2 cellular contexts compared by ENCODE assay signal in genomic region chr4:77052352-77052751, GRCh38.
TF ChIP-seq lines count a peak whose summit lies in the region.

No MANE protein-coding gene starts in this region.

TF ChIP-seq in GM23338, 12 proteins besides CTCF, POLR2A, EP300 and RAD21 (continued from another document):
- TF ChIP-seq, protein P1, sequence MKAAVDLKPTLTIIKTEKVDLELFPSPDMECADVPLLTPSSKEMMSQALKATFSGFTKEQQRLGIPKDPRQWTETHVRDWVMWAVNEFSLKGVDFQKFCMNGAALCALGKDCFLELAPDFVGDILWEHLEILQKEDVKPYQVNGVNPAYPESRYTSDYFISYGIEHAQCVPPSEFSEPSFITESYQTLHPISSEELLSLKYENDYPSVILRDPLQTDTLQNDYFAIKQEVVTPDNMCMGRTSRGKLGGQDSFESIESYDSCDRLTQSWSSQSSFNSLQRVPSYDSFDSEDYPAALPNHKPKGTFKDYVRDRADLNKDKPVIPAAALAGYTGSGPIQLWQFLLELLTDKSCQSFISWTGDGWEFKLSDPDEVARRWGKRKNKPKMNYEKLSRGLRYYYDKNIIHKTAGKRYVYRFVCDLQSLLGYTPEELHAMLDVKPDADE (IDR thresholded peaks at IDR 0.05): no peak
- TF ChIP-seq REST (IDR thresholded peaks at IDR 0.05; ENCODE audit: unreplicated experiment): no peak
TF ChIP-seq in GM23338: peak in this region for 0.

TF ChIP-seq in SK-N-SH, 30 proteins besides CTCF, POLR2A, EP300 and RAD21 (continued from another document):
- TF ChIP-seq, protein P2, sequence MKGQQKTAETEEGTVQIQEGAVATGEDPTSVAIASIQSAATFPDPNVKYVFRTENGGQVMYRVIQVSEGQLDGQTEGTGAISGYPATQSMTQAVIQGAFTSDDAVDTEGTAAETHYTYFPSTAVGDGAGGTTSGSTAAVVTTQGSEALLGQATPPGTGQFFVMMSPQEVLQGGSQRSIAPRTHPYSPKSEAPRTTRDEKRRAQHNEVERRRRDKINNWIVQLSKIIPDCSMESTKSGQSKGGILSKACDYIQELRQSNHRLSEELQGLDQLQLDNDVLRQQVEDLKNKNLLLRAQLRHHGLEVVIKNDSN (IDR thresholded peaks at IDR 0.05; ENCODE audit: borderline replicate concordance, low read depth): no peak
- TF ChIP-seq, protein P3, sequence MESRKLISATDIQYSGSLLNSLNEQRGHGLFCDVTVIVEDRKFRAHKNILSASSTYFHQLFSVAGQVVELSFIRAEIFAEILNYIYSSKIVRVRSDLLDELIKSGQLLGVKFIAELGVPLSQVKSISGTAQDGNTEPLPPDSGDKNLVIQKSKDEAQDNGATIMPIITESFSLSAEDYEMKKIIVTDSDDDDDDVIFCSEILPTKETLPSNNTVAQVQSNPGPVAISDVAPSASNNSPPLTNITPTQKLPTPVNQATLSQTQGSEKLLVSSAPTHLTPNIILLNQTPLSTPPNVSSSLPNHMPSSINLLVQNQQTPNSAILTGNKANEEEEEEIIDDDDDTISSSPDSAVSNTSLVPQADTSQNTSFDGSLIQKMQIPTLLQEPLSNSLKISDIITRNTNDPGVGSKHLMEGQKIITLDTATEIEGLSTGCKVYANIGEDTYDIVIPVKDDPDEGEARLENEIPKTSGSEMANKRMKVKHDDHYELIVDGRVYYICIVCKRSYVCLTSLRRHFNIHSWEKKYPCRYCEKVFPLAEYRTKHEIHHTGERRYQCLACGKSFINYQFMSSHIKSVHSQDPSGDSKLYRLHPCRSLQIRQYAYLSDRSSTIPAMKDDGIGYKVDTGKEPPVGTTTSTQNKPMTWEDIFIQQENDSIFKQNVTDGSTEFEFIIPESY (IDR thresholded peaks at IDR 0.05; ENCODE audit: borderline replicate concordance, low read depth): no peak
- TF ChIP-seq FOSL2 (IDR thresholded peaks at IDR 0.05; ENCODE audit: borderline replicate concordance, low read depth): no peak
- no peak for TF ChIP-seq CHD2 (IDR thresholded peaks at IDR 0.05; ENCODE audit: low read length, partially characterized antibody)
- no peak for TF ChIP-seq POLR2AphosphoS5 (IDR thresholded peaks at IDR 0.05; ENCODE audit: low read depth, low read length)
- TF ChIP-seq TCF12 (IDR thresholded peaks at IDR 0.05): no peak
- TF ChIP-seq FOXM1 (IDR thresholded peaks at IDR 0.05; ENCODE audit: low read depth): no peak
- TF ChIP-seq FOXJ3 (CRISPR knock-in tag; IDR thresholded peaks at IDR 0.05): no peak
- no peak for TF ChIP-seq SMC3 (IDR thresholded peaks at IDR 0.05; ENCODE audit: low read depth, low read length)
- no peak for TF ChIP-seq ELF1 (IDR thresholded peaks at IDR 0.05)
- no peak for TF ChIP-seq IRF3 (IDR thresholded peaks at IDR 0.05; ENCODE audit: low read depth, low read length)
